Comparison of ENCODE assay signal across 8 cellular contexts in genomic region chr9:84668204-84669007, GRCh38. TPM values are rescaled to one million over a fixed set of nuclear protein-coding genes. Genes with fewer than 3 reads are reported as not detected.
DNase-seq lines count a peak whose midpoint lies in the region; ATAC-seq and TF ChIP-seq lines count a peak whose summit lies in the region.

No MANE protein-coding gene starts in this region.

- intact Hi-C loops in aorta (cut with DNase I): no loop called here

- H3K27ac ChIP-seq in ACC112 (ENCODE audit: low read depth, low read length): no peak overlapping the region
- no peak overlapping the region for H3K27ac ChIP-seq in aorta (ENCODE audit: low read depth in 1 of 2, low read length in 2 of 2)

- no peaks in the 10 kb centered on the region for H3K79me2 ChIP-seq in ACC112 (ENCODE audit: control insufficient read depth, insufficient read depth, low read length, unreplicated experiment)

- DNase-seq in NCI-H226: peak; percentile 19
- peak; percentile 92 for DNase-seq in glutamatergic neuron
- no peak for DNase-seq in omental fat pad (ENCODE audit: low spot score)
- DNase-seq in aorta: peak; percentile 70 to 94

- H3K36me3 Mint-ChIP-seq in activated naive CD4-positive, alpha-beta T cell treated with anti-CD3 and anti-CD28 coated beads, Interleukin-2, amount 50 U/mL, for 24 hours: no peaks in the 10 kb centered on the region
- no peaks in the 10 kb centered on the region for H3K36me3 Mint-ChIP-seq in glutamatergic neuron (ENCODE audit: unreplicated experiment)

- ATAC-seq in GM18498 (IDR thresholded peaks at IDR 0.05; ENCODE audit: unreplicated experiment) (peak; percentile 80), HG02973 (IDR thresholded peaks at IDR 0.05; ENCODE audit: unreplicated experiment) (peak; percentile 54), omental fat pad (ENCODE audit: low FRiP score) (peak; percentile 88), aorta (ENCODE audit: low FRiP score) (peak; percentile 91)

- H3K9me3 ChIP-seq in aorta (ENCODE audit: control insufficient read depth, low read length): no peaks in the 10 kb centered on the region

- H3K4me1 ChIP-seq in ACC112 (ENCODE audit: control insufficient read depth, insufficient read depth, low read length, unreplicated experiment) (peaks cover 2% of the 10 kb centered on the region), aorta (ENCODE audit: control insufficient read depth in 1 of 2, insufficient read depth in 2 of 2, low read length in 2 of 2) (no peaks in the 10 kb centered on the region)

- 0% methylated on average over 76 of the region's 76 CpGs for WGBS in aorta, 2 donors

- H3K4me3 Mint-ChIP-seq in activated naive CD4-positive, alpha-beta T cell treated with anti-CD3 and anti-CD28 coated beads, Interleukin-2, amount 50 U/mL, for 24 hours: peak overlapping the region; percentile 24
- peak overlapping the region; percentile 89 for H3K4me3 Mint-ChIP-seq in glutamatergic neuron (ENCODE audit: unreplicated experiment)

- peaks cover 76% of the 10 kb centered on the region for H3K27me3 ChIP-seq in ACC112 (ENCODE audit: insufficient read depth, low read length)
- peaks cover 0 to 2% of the 10 kb centered on the region in 2 donors for H3K27me3 ChIP-seq in aorta (ENCODE audit: control insufficient read depth in 1 of 2, insufficient read depth in 2 of 2, low read length in 1 of 2)

- H3K9me3 Mint-ChIP-seq in activated naive CD4-positive, alpha-beta T cell treated with anti-CD3 and anti-CD28 coated beads, Interleukin-2, amount 50 U/mL, for 24 hours: peaks cover 9% of the 10 kb centered on the region
- H3K9me3 Mint-ChIP-seq in glutamatergic neuron (ENCODE audit: unreplicated experiment): peaks cover 5% of the 10 kb centered on the region

- H2AFZ ChIP-seq in ACC112 (ENCODE audit: low read length, unreplicated experiment): peak overlapping the region; percentile 81

- no peak overlapping the region for H3K27ac Mint-ChIP-seq in activated naive CD4-positive, alpha-beta T cell treated with anti-CD3 and anti-CD28 coated beads, Interleukin-2, amount 50 U/mL, for 24 hours
- no peak overlapping the region for H3K27ac Mint-ChIP-seq in glutamatergic neuron (ENCODE audit: unreplicated experiment)

- peaks cover 30% of the 10 kb centered on the region for H3K27me3 Mint-ChIP-seq in activated naive CD4-positive, alpha-beta T cell treated with anti-CD3 and anti-CD28 coated beads, Interleukin-2, amount 50 U/mL, for 24 hours
- H3K27me3 Mint-ChIP-seq in glutamatergic neuron (ENCODE audit: unreplicated experiment): peaks cover 7% of the 10 kb centered on the region

- H3K4me1 Mint-ChIP-seq in activated naive CD4-positive, alpha-beta T cell treated with anti-CD3 and anti-CD28 coated beads, Interleukin-2, amount 50 U/mL, for 24 hours: peaks cover 4% of the 10 kb centered on the region
- H3K4me1 Mint-ChIP-seq in glutamatergic neuron (ENCODE audit: low read depth, unreplicated experiment): peaks cover 4% of the 10 kb centered on the region

- H3K4me3 ChIP-seq in ACC112 (ENCODE audit: low read depth, low read length) (peak overlapping the region; percentile 75), aorta (ENCODE audit: low read length in 2 of 2) (peak overlapping the region in 1 of 2 donors; percentile 27)

- TF ChIP-seq CTCF in glutamatergic neuron (IDR thresholded peaks at IDR 0.05; ENCODE audit: partially characterized antibody, unreplicated experiment): peak; percentile 47
- TF ChIP-seq CTCF in omental fat pad (IDR thresholded peaks at IDR 0.05): no peak

- H3K36me3 ChIP-seq in ACC112 (ENCODE audit: insufficient read depth, low read length) (no peaks in the 10 kb centered on the region), aorta (ENCODE audit: control insufficient read depth in 1 of 2, insufficient read depth in 2 of 2, low read length in 1 of 2) (no peaks in the 10 kb centered on the region)

RNA-seq across cellular contexts. Expression of gene NTRK2, which starts 1.1 kb away (rescaled TPM):
- total RNA-seq in glutamatergic neuron (ENCODE audit: unreplicated experiment): 2.1 TPM
- total RNA-seq in omental fat pad: 10 to 100 TPM; 13.9 to 20.2 (median 16.1) TPM
- 10 to 100 TPM; 37.9 to 48.1 TPM for total RNA-seq in aorta
- polyA plus RNA-seq in aorta: 10 to 100 TPM in 1 of 2 donors, under 1 TPM in 1; 0.88 to 18.5 TPM
